In the genomic region with DNA sequence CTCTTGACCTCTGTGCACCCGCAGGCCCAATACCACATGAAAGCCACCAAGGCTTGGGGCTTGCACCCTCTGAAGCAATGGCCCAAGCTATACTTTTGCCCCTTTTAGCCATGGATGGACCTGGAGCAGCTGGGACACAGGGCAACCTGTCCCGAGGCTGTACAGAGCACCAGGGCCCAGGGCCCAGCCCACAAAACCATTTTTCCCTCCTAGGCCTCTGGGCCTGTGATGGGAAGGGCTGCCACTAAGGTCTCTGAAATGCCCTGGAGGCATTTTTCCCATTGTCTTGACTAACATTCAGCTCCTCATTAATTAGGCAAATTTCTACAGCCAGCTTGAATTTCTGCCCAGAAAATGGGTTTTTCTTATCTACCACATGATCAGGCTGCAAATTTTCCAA, we compare ENCODE assay signal across 27 cellular contexts.
"Had no signal": no experiment of that assay in that cellular context is flagged by ENCODE, and none has a peak within 500 bp of the region (broad histone marks: within the 10 kb centered on the region; RNA-seq: fewer than 3 reads in every experiment).

No MANE protein-coding gene starts in this region.

- H3K9me3 ChIP-seq: suprapubic skin, testis, thoracic aorta, thyroid gland, transverse colon, upper lobe of right lung, uterus, vagina had no signal

- DNase-seq: stimulated activated CD4-positive, alpha-beta T cell treated with anti-CD3 and anti-CD28 coated beads, Interleukin-2, amount 100 ng/mL, for 48 hours; stimulated activated CD4-positive, alpha-beta T cell treated with anti-CD3 and anti-CD28 coated beads, Interleukin-4, amount 100 ng/mL, for 1 hour; stimulated activated CD4-positive, alpha-beta T cell treated with anti-CD3 and anti-CD28 coated beads, Interleukin-4, amount 100 ng/mL, for 24 hours; stimulated activated CD4-positive, alpha-beta T cell treated with anti-CD3 and anti-CD28 coated beads, Interleukin-4, amount 100 ng/mL, for 4 hours; stimulated activated CD8-positive, alpha-beta memory T cell treated with anti-CD3 and anti-CD28 coated beads, Interleukin-4, amount 100 ng/mL, for 48 hours; stimulated activated naive B cell treated with anti-CD40 and anti-IgM and Interleukin-4, amounts not matched to agents 10 μg/mL and 1 μg/mL and 100 μg/mL, for 72 hours; stimulated activated naive CD4-positive, alpha-beta T cell; stimulated activated naive CD4-positive, alpha-beta T cell treated with Interleukin-2 at 50 U/mL for 16 hours; stimulated activated naive CD8-positive, alpha-beta T cell treated with anti-CD3 and anti-CD28 coated beads, Interleukin-15, amount 100 ng/mL, for 72 hours; stimulated activated naive CD8-positive, alpha-beta T cell treated with anti-CD3 and anti-CD28 coated beads, Interleukin-15, Interleukin-2, amounts not matched to agents 100 U/mL and 50 U/mL, for 24 hours; stomach; substantia nigra; testis; thyroid gland; tibial artery; transverse colon; trophoblast cell; upper lobe of left lung; upper lobe of right lung; uterus had no signal

- H3K27ac ChIP-seq: stomach, suprapubic skin, testis, thoracic aorta, thyroid gland, tibial artery, tibial nerve, transverse colon, upper lobe of left lung, upper lobe of right lung, uterus, vagina had no signal

- H3K27me3 ChIP-seq: stomach, suprapubic skin, testis, thyroid gland, tibial artery, tibial nerve, transverse colon, upper lobe of left lung, upper lobe of right lung, uterus, vagina had no signal

- H3K36me3 ChIP-seq: stomach, suprapubic skin, thoracic aorta, thyroid gland, tibial artery, tibial nerve, transverse colon, upper lobe of left lung, upper lobe of right lung, uterus, vagina had no signal

- FAIRE-seq: urothelium cell line had no signal

- H3K4me1 ChIP-seq: stomach, suprapubic skin, testis, thyroid gland, tibial artery, tibial nerve, transverse colon, upper lobe of left lung, upper lobe of right lung, uterus, vagina had no signal

- H3K4me3 ChIP-seq: stomach, suprapubic skin, testis, thoracic aorta, thyroid gland, tibial artery, tibial nerve, transverse colon, upper lobe of left lung, upper lobe of right lung, uterus, vagina had no signal

- ATAC-seq: stimulated activated effector memory CD8-positive, alpha-beta T cell treated with anti-CD3 and anti-CD28 coated beads, Interleukin-12 subunit alpha, Interleukin-12 subunit beta, amount 100 ng/mL, for 72 hours; stimulated activated memory B cell treated with anti-CD40 and anti-IgM and Interleukin-4, amounts not matched to agents 10 μg/mL and 1 μg/mL and 100 μg/mL, for 72 hours; stimulated activated naive B cell treated with anti-CD40 and anti-IgM and Interleukin-4, amounts not matched to agents 10 μg/mL and 1 μg/mL and 100 μg/mL, for 72 hours; stimulated activated naive CD8-positive, alpha-beta T cell treated with anti-CD3 and anti-CD28 coated beads, Interleukin-15, amount 100 ng/mL, for 72 hours; stimulated activated naive CD8-positive, alpha-beta T cell treated with anti-CD3 and anti-CD28 coated beads, Interleukin-15, Interleukin-2, amounts not matched to agents 100 U/mL and 50 U/mL, for 24 hours; upper lobe of right lung had no signal
